In the genomic region with DNA sequence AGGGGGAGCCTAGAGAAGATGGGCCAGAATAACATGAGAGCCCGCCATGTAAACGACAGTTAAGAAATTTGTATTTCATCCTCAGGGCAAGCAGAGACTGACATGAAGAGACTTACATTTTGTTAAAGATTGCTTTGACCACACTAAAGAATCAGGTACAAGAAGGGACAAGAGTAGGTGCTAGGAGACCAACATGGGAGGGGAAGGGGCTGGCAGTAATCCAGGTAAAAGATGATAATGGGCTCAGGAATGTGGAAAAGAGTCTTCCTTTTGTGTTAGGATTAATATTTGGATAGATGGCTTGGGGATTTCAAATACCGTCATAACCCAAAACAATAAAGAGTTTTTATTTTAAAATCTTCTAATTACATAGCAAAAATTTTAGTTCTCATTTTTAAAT, we compare ENCODE assay signal across 23 cellular contexts.
DNase-seq lines count a peak whose midpoint lies in the region; ATAC-seq, FAIRE-seq and TF ChIP-seq lines count a peak whose summit lies in the region.
"Had no signal": no experiment of that assay in that cellular context is flagged by ENCODE, and none has a peak within 500 bp of the region (broad histone marks: within the 10 kb centered on the region; RNA-seq: fewer than 3 reads in every experiment).

No MANE protein-coding gene starts in this region.

- no peak overlapping the region for H3K4me3 Mint-ChIP-seq in mesothelial cell of epicardium

- peaks cover 10% of the 10 kb centered on the region for H3K9me3 Mint-ChIP-seq in mesothelial cell of epicardium

- no peak overlapping the region for H3K18ac ChIP-seq in H1 (ENCODE audit: extremely low read depth, low read length)

- 95% methylated on average over 3 of the region's 3 CpGs; no CpG with 5 or more reads in 1 of the 2 experiments for WGBS in H1 (ENCODE audit: extremely low coverage in 1 of 2, insufficient coverage in 1 of 2, insufficient read length in 1 of 2, insufficient replicate concordance in 2 of 2, low coverage in 1 of 2, low lambda C conversion rate in 2 of 2, missing lambda C conversion rate in 1 of 2), 2 experiments

- H2BK12ac ChIP-seq in H1 (ENCODE audit: low read depth, low read length): no peak overlapping the region

- H3K4me3 ChIP-seq in H1 (ENCODE audit: extremely low read depth in 1 of 4, insufficient read depth in 2 of 4, low read depth in 3 of 4, low read length in 4 of 4): no peak overlapping the region
- H3K4me3 ChIP-seq: GM23248, K562, SJSA1 had no signal

- no peak overlapping the region for H3K9ac ChIP-seq in H1 (replicated peaks in 1 of 4; ENCODE audit: extremely low read depth in 1 of 4, low read depth in 3 of 4, low read length in 3 of 4)
- H3K9ac ChIP-seq: GM23248 had no signal

- POLR2A ChIA-PET in H1 (lab: Charles Lee; ENCODE audit: partially characterized antibody): no interaction called here

- H2BK15ac ChIP-seq in H1 (ENCODE audit: low read length): no peak overlapping the region

- no peak for TF ChIP-seq EP300 in H1 (IDR thresholded peaks at IDR 0.05; ENCODE audit: borderline replicate concordance in 1 of 2, low read depth in 2 of 2, low read length in 2 of 2)

- H4K91ac ChIP-seq in H1 (replicated peaks; ENCODE audit: insufficient read length, low read length): no peak overlapping the region

- 0 out of 2 replicates have a peak overlapping the region, but pooled peaks have one; percentile 32 for H2BK5ac ChIP-seq in H1 (ENCODE audit: low read depth, low read length)

- H3K23ac ChIP-seq in H1 (ENCODE audit: insufficient read length): no peak overlapping the region

- no peak overlapping the region for H2BK20ac ChIP-seq in H1 (ENCODE audit: low read length)

- H2AK5ac ChIP-seq in H1 (ENCODE audit: low read depth, low read length): no peak overlapping the region

- H3K14ac ChIP-seq in H1 (ENCODE audit: insufficient read length): no peak overlapping the region

- no peak overlapping the region for H3K56ac ChIP-seq in H1 (replicated peaks; ENCODE audit: insufficient read length, low read depth, low read length)

- no peak for FAIRE-seq in H1 (lab: Jason Lieb, UNC)
- FAIRE-seq: GM12891, HepG2, K562 had no signal

- H4K8ac ChIP-seq in H1 (ENCODE audit: extremely low read depth, insufficient read depth, low read length): no peak overlapping the region

- H2AFZ ChIP-seq in H1 (ENCODE audit: low read length): no peak overlapping the region
- H2AFZ ChIP-seq: GM23248 had no signal

- H3K27ac ChIP-seq in H1 (ENCODE audit: low read depth, low read length): no peak overlapping the region
- H3K27ac ChIP-seq: GM23248, HL-60, SJSA1 had no signal

- peaks cover 0 to 8% of the 10 kb centered on the region in 2 experiments; a peak in 2 of 4 replicates for H3K79me2 ChIP-seq in H1 (ENCODE audit: control insufficient read depth in 1 of 2, insufficient read depth in 2 of 2, low read length in 2 of 2)

- no peaks in the 10 kb centered on the region for H3K27me3 ChIP-seq in H1 (replicated peaks in 1 of 4; ENCODE audit: control insufficient read depth in 3 of 4, extremely low read depth in 1 of 4, insufficient read depth in 3 of 4, low read length in 3 of 4)
- H3K27me3 ChIP-seq: BE2C, SJSA1 had no signal

- peaks cover 2 to 3% of the 10 kb centered on the region in 2 experiments for H4K20me1 ChIP-seq in H1 (replicated peaks in 1 of 2; ENCODE audit: control insufficient read depth in 1 of 2, insufficient read depth in 2 of 2, low read length in 2 of 2)

- H3K79me1 ChIP-seq in H1 (ENCODE audit: low read depth, low read length): peaks cover 5% of the 10 kb centered on the region

- TF ChIP-seq POLR2A in H1 (IDR thresholded peaks at IDR 0.05; ENCODE audit: control extremely low read depth in 1 of 2, low read depth in 2 of 2, low read length in 2 of 2): no peak

- TF ChIP-seq RAD21 in H1 (IDR thresholded peaks at IDR 0.05 in 1 of 2, conservative IDR thresholded peaks at IDR 0.05 in 1 of 2; ENCODE audit: low read depth in 2 of 2, low read length in 2 of 2): no peak

- H3K4me2 ChIP-seq in H1 (ENCODE audit: insufficient read depth in 1 of 2, low read depth in 2 of 2, low read length in 2 of 2): no peak overlapping the region

- DNase-seq in RPMI7951 (ENCODE audit: low read depth): peak; percentile 10
- no peak for DNase-seq in H1 (ENCODE audit: low read depth in 1 of 2, low spot score in 2 of 2)
- DNase-seq in mesothelial cell of epicardium (ENCODE audit: low spot score in 2 of 2, unreplicated experiment in 2 of 2): no peak
- no peak for DNase-seq in NCI-H748 (lab: John Stamatoyannopoulos, UW; ENCODE audit: unreplicated experiment)
- DNase-seq in DMS53 treated with DMSO at 0.1 percent for 48 hours (lab: John Stamatoyannopoulos, UW; ENCODE audit: unreplicated experiment): no peak
- DNase-seq in foreskin melanocyte: no peak
- DNase-seq: BE2C, DMS79 treated with DMSO at 0.1 percent for 48 hours, GM23248, HCEC 1CT, NCI-H1092 treated with DMSO at 0.1 percent for 48 hours, NCI-H146, NCI-H2029, NCI-H345, NCI-H524 had no signal

- peaks cover 2 to 65% (median 23%) of the 10 kb centered on the region in 4 experiments; a peak in 7 of 8 replicates for H3K36me3 ChIP-seq in H1 (ENCODE audit: control insufficient read depth in 2 of 4, insufficient read depth in 4 of 4, low read length in 3 of 4)

- H3K4ac ChIP-seq in H1 (replicated peaks; ENCODE audit: insufficient read length, low read depth, low read length): no peak overlapping the region

- H3K4me1 Mint-ChIP-seq in mesothelial cell of epicardium: peaks cover 6% of the 10 kb centered on the region

- no peak overlapping the region for H2BK120ac ChIP-seq in H1 (replicated peaks; ENCODE audit: low read depth, low read length)

- TF ChIP-seq CTCF in H1 (IDR thresholded peaks at IDR 0.05; ENCODE audit: control extremely low read depth in 1 of 3, insufficient read depth in 1 of 3, low read depth in 1 of 3, low read length in 3 of 3) (no peak), mesothelial cell of epicardium (IDR thresholded peaks at IDR 0.05; ENCODE audit: unreplicated experiment) (no peak)

- H3K4me1 ChIP-seq in H1 (replicated peaks in 1 of 4; ENCODE audit: control insufficient read depth in 3 of 4, insufficient read depth in 4 of 4, low read length in 3 of 4): no peaks in the 10 kb centered on the region
- H3K4me1 ChIP-seq: BE2C, SJSA1 had no signal

- H3K27me3 Mint-ChIP-seq in mesothelial cell of epicardium (ENCODE audit: low read depth): no peaks in the 10 kb centered on the region

- CTCF ChIA-PET in H1 (lab: Charles Lee; ENCODE audit: partially characterized antibody): no interaction called here

- no peaks in the 10 kb centered on the region for H3K9me3 ChIP-seq in H1 (ENCODE audit: insufficient read depth in 2 of 2, low read depth in 1 of 2, low read length in 1 of 2)
- H3K9me3 ChIP-seq: BE2C, SJSA1 had no signal

- no peak for ATAC-seq in HG02884 (IDR thresholded peaks at IDR 0.05; ENCODE audit: unreplicated experiment)
- ATAC-seq: HepG2, K562, Panc1, Right ventricle myocardium inferior had no signal

- no peaks in the 10 kb centered on the region for H3K23me2 ChIP-seq in H1 (ENCODE audit: low read depth, low read length)

- H3K36me3 Mint-ChIP-seq in mesothelial cell of epicardium: peaks cover 64% of the 10 kb centered on the region

- H4K5ac ChIP-seq in H1 (ENCODE audit: insufficient read length, low read depth, low read length): no peak overlapping the region

- peak overlapping the region; percentile 5 for H3K27ac Mint-ChIP-seq in mesothelial cell of epicardium

TF ChIP-seq in H1, 55 proteins besides CTCF, POLR2A, EP300 and RAD21:
- no peak for TF ChIP-seq EZH2 (IDR thresholded peaks at IDR 0.05; ENCODE audit: low read depth, low read length, severe bottlenecking)
- TF ChIP-seq SUZ12 (IDR thresholded peaks at IDR 0.05; ENCODE audit: low read length): no peak
- TF ChIP-seq RFX5 (IDR thresholded peaks at IDR 0.05; ENCODE audit: borderline replicate concordance, low read depth, low read length): no peak
